Comparison of ENCODE assay signal across 17 cellular contexts in the genomic region with DNA sequence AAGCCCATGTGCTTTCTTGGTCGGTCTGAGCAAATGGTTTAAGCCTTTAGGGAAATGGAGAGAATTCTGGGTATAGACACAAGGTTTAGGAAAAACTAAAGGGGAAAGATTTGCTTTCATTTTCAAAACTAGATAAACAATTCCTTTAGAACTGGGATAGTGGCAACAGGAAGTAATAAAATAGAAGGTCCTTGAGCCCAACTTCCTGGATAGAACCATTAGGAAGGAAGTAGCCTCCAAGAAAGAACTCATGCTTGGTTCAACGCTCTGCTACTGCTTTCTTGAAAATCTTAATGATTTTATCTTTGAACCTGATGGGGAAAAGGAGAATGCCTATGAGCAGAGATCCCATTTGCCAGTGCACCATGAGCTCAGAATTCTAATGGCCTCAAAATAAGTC.
DNase-seq lines count a peak whose midpoint lies in the region; ATAC-seq, FAIRE-seq and TF ChIP-seq lines count a peak whose summit lies in the region.
"Had no signal": no experiment of that assay in that cellular context is flagged by ENCODE, and none has a peak within 500 bp of the region (broad histone marks: within the 10 kb centered on the region; RNA-seq: fewer than 3 reads in every experiment).

No MANE protein-coding gene starts in this region.

- POLR2A ChIA-PET in endothelial cell of umbilical vein (lab: Charles Lee) = no interaction called here

- no peak for FAIRE-seq in endothelial cell of umbilical vein (lab: Jason Lieb, UNC)
- FAIRE-seq: A204.1, HepG2 had no signal

- no TSS peak for BruUV-seq in endothelial cell of umbilical vein (replicated peaks; lab: Mats Ljungman, UMichigan)

- no peaks in the 10 kb centered on the region for H3K9me1 ChIP-seq in endothelial cell of umbilical vein (replicated peaks; ENCODE audit: control insufficient read depth, extremely low read depth, insufficient read depth, low read length)

- H2AFZ ChIP-seq in ACC112 (ENCODE audit: low read length, unreplicated experiment) (peak overlapping the region; percentile 79), OCI-LY3 (ENCODE audit: low read depth, low read length) (0 out of 2 replicates have a peak overlapping the region, but pooled peaks have one; percentile 15), endothelial cell of umbilical vein (ENCODE audit: low read depth, low read length) (peak overlapping the region; percentile 40), parathyroid adenoma (peak overlapping the region; percentile 25)

- 63 to 64% methylated on average over 2 of the region's 2 CpGs for WGBS in upper lobe of left lung, 2 donors

- TF ChIP-seq CTCF in OCI-LY3 (IDR thresholded peaks at IDR 0.05; ENCODE audit: low read depth, low read length) = no peak
- TF ChIP-seq CTCF in endothelial cell of umbilical vein (IDR thresholded peaks at IDR 0.05; ENCODE audit: extremely low read depth in 1 of 2, insufficient read depth in 1 of 2, low read depth in 1 of 2, low read length in 2 of 2) = no peak
- no peak for TF ChIP-seq CTCF in parathyroid adenoma (IDR thresholded peaks at IDR 0.05)
- TF ChIP-seq CTCF in upper lobe of left lung (IDR thresholded peaks at IDR 0.05) = no peak

- peak; percentile 7 for DNase-seq in endothelial cell of umbilical vein (ENCODE audit: low read depth, low spot score)
- DNase-seq in stimulated activated CD4-positive, alpha-beta T cell treated with anti-CD3 and anti-CD28 coated beads, Interleukin-2, amount 100 ng/mL, for 48 hours = no peak
- no peak for DNase-seq in upper lobe of left lung
- no peak for DNase-seq in RPMI8226
- DNase-seq in ACHN = no peak
- DNase-seq: AML-193; CD4-positive, alpha-beta memory T cell; H7; NCI-H1105 treated with DMSO at 0.1 percent for 48 hours; NCI-H187 treated with DMSO at 0.1 percent for 48 hours; NCI-H774 had no signal

- no peak for TF ChIP-seq EP300 in upper lobe of left lung (IDR thresholded peaks at IDR 0.05)

- no peak overlapping the region for H3K27ac ChIP-seq in ACC112 (ENCODE audit: low read depth, low read length)
- no peak overlapping the region for H3K27ac ChIP-seq in OCI-LY3 (ENCODE audit: low read length)
- no peak overlapping the region for H3K27ac ChIP-seq in endothelial cell of umbilical vein (ENCODE audit: insufficient read depth, low read depth, low read length)
- no peak overlapping the region for H3K27ac ChIP-seq in parathyroid adenoma
- H3K27ac ChIP-seq in upper lobe of left lung = no peak overlapping the region
- H3K27ac ChIP-seq: SJSA1 had no signal

- H3K79me2 ChIP-seq in ACC112 (ENCODE audit: control insufficient read depth, insufficient read depth, low read length, unreplicated experiment) = no peaks in the 10 kb centered on the region
- no peaks in the 10 kb centered on the region for H3K79me2 ChIP-seq in OCI-LY3 (ENCODE audit: low read length)
- H3K79me2 ChIP-seq in endothelial cell of umbilical vein (ENCODE audit: control insufficient read depth, insufficient read depth, low read length) = no peaks in the 10 kb centered on the region
- no peaks in the 10 kb centered on the region for H3K79me2 ChIP-seq in parathyroid adenoma

- intact Hi-C loops in endothelial cell of umbilical vein (cut with micrococcal nuclease) = loop anchor here (2.0 kb wide), 2 partner anchors 119 to 643 kb away; no protein-coding TSS in a partner anchor

- dilution Hi-C loops in endothelial cell of umbilical vein (cut with MboI; ENCODE audit: extremely low pct_ligation_motif_present, low sequenced_read_pairs) = no loop called here

- no peaks in the 10 kb centered on the region for H3K27me3 ChIP-seq in ACC112 (ENCODE audit: insufficient read depth, low read length)
- H3K27me3 ChIP-seq in OCI-LY3 (ENCODE audit: low read depth, low read length) = 0 out of 2 replicates have a peak, but pooled peaks cover 4% of the 10 kb centered on the region
- H3K27me3 ChIP-seq in endothelial cell of umbilical vein (ENCODE audit: control insufficient read depth in 2 of 2, insufficient read depth in 2 of 2, low read length in 2 of 2) = peaks cover 0 to 1% of the 10 kb centered on the region in 2 experiments
- no peaks in the 10 kb centered on the region for H3K27me3 ChIP-seq in parathyroid adenoma (ENCODE audit: control insufficient read depth, insufficient read depth, low read length)
- H3K27me3 ChIP-seq in upper lobe of left lung = no peaks in the 10 kb centered on the region
- H3K27me3 ChIP-seq: SJSA1 had no signal

- H3K4me1 ChIP-seq in ACC112 (ENCODE audit: control insufficient read depth, insufficient read depth, low read length, unreplicated experiment) = peaks cover 8% of the 10 kb centered on the region
- H3K4me1 ChIP-seq in OCI-LY3 (ENCODE audit: low read length) = no peaks in the 10 kb centered on the region
- peaks cover 9% of the 10 kb centered on the region for H3K4me1 ChIP-seq in endothelial cell of umbilical vein (ENCODE audit: control insufficient read depth, extremely low read depth, insufficient read depth, low read length)
- no peaks in the 10 kb centered on the region for H3K4me1 ChIP-seq in parathyroid adenoma
- H3K4me1 ChIP-seq in upper lobe of left lung = peaks cover 0 to 14% (median 5%) of the 10 kb centered on the region in 4 donors
- H3K4me1 ChIP-seq: SJSA1 had no signal

- H3K4me3 ChIP-seq in ACC112 (ENCODE audit: low read depth, low read length) (no peak overlapping the region), OCI-LY3 (ENCODE audit: low read length) (no peak overlapping the region), endothelial cell of umbilical vein (replicated peaks in 1 of 3; ENCODE audit: insufficient read depth in 1 of 3, low read depth in 1 of 3, low read length in 3 of 3) (no peak overlapping the region), parathyroid adenoma (ENCODE audit: low read depth, low read length) (no peak overlapping the region), upper lobe of left lung (no peak overlapping the region)
- H3K4me3 ChIP-seq: SJSA1 had no signal

- in situ Hi-C loops in ACHN (cut with HindIII; ENCODE audit: low pct_ligation_motif_present, low pct_unique_long_range_greater_than_20kb, low sequenced_read_pairs) = no loop called here

- no peaks in the 10 kb centered on the region for H3K9me3 ChIP-seq in OCI-LY3 (ENCODE audit: insufficient read depth, low read length)
- no peaks in the 10 kb centered on the region for H3K9me3 ChIP-seq in endothelial cell of umbilical vein (replicated peaks; ENCODE audit: control insufficient read depth, insufficient read depth, low read length)
- no peaks in the 10 kb centered on the region for H3K9me3 ChIP-seq in parathyroid adenoma (ENCODE audit: control insufficient read depth, low read length)
- no peaks in the 10 kb centered on the region for H3K9me3 ChIP-seq in upper lobe of left lung
- H3K9me3 ChIP-seq: SJSA1 had no signal

- H3K9ac ChIP-seq in OCI-LY3 (ENCODE audit: low read length) (no peak overlapping the region), endothelial cell of umbilical vein (replicated peaks; ENCODE audit: extremely low read depth, insufficient read depth, low read length) (no peak overlapping the region), parathyroid adenoma (no peak overlapping the region)

- no peak for ATAC-seq in upper lobe of left lung (ENCODE audit: low FRiP score in 2 of 2)
- ATAC-seq: HepG2 had no signal

- no peak overlapping the region for H3K4me2 ChIP-seq in OCI-LY3 (ENCODE audit: low read length)
- H3K4me2 ChIP-seq in endothelial cell of umbilical vein (ENCODE audit: insufficient read depth, low read length) = peak overlapping the region; percentile 53
- H3K4me2 ChIP-seq in parathyroid adenoma (ENCODE audit: low read length) = no peak overlapping the region

- CTCF ChIA-PET in endothelial cell of umbilical vein (lab: Charles Lee) = interaction anchor here (1.0 to 2.1 kb wide), 6 partner anchors 21 to 378 kb away, joined by 3 to 17 read pairs (median 6); no protein-coding TSS in a partner anchor

- no peak for TF ChIP-seq POLR2A in endothelial cell of umbilical vein (IDR thresholded peaks at IDR 0.05; ENCODE audit: low read depth, low read length)
- no peak for TF ChIP-seq POLR2A in upper lobe of left lung (IDR thresholded peaks at IDR 0.05)

- H3K36me3 ChIP-seq in ACC112 (ENCODE audit: insufficient read depth, low read length) (no peaks in the 10 kb centered on the region), OCI-LY3 (replicated peaks; ENCODE audit: low read depth, low read length) (no peaks in the 10 kb centered on the region), endothelial cell of umbilical vein (ENCODE audit: control insufficient read depth in 2 of 2, extremely low read depth in 1 of 2, insufficient read depth in 2 of 2, low read length in 2 of 2) (no peaks in the 10 kb centered on the region), parathyroid adenoma (ENCODE audit: control insufficient read depth, insufficient read depth, low read length) (no peaks in the 10 kb centered on the region), upper lobe of left lung (no peaks in the 10 kb centered on the region)
- H3K36me3 ChIP-seq: SJSA1 had no signal

- no peaks in the 10 kb centered on the region for H4K20me1 ChIP-seq in OCI-LY3 (ENCODE audit: insufficient read depth, low read length)
- no peaks in the 10 kb centered on the region for H4K20me1 ChIP-seq in endothelial cell of umbilical vein (replicated peaks; ENCODE audit: control insufficient read depth, extremely low read depth, insufficient read depth, low read length)

TF ChIP-seq in endothelial cell of umbilical vein, 7 proteins besides CTCF, POLR2A, EP300 and RAD21:
- TF ChIP-seq MYC (IDR thresholded peaks at IDR 0.05; ENCODE audit: low read depth, low read length) (no peak), EZH2 (IDR thresholded peaks at IDR 0.05; ENCODE audit: borderline replicate concordance, low read depth, low read length, severe bottlenecking) (no peak)
- TF ChIP-seq, protein P1, sequence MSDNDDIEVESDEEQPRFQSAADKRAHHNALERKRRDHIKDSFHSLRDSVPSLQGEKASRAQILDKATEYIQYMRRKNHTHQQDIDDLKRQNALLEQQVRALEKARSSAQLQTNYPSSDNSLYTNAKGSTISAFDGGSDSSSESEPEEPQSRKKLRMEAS (IDR thresholded peaks at IDR 0.05; ENCODE audit: insufficient read depth, insufficient read length) = no peak

Comparison
In these comparisons a context has a peak if more than half of its experiments do, and no peak if none do; other contexts are left out.
1. H2AFZ ChIP-seq: peak in every context shown above with its lines; median percentile 79 in ACC112; 40 in endothelial cell of umbilical vein; 25 in parathyroid adenoma; 15 in OCI-LY3.